ENCODE assay signal across 2 cellular contexts in genomic region chr9:130174025-130174424, GRCh38.
TF ChIP-seq lines count a peak whose summit lies in the region.

No MANE protein-coding gene starts in this region.

TF ChIP-seq in SK-N-SH, 30 proteins besides CTCF, POLR2A, EP300 and RAD21 (continued from another document):
- TF ChIP-seq IRF3 (IDR thresholded peaks at IDR 0.05; ENCODE audit: low read depth, low read length) (no peak), ZBTB33 (IDR thresholded peaks at IDR 0.05; ENCODE audit: borderline replicate concordance, low read depth) (no peak), TAF1 (IDR thresholded peaks at IDR 0.05; ENCODE audit: borderline replicate concordance, low read depth, low read length) (no peak), NFIC (IDR thresholded peaks at IDR 0.05; ENCODE audit: borderline replicate concordance) (no peak), RCOR1 (IDR thresholded peaks at IDR 0.05; ENCODE audit: low read length) (no peak), CHD2 (IDR thresholded peaks at IDR 0.05; ENCODE audit: low read length, partially characterized antibody) (no peak)

TF ChIP-seq in SK-N-SH treated with all-trans-retinoic acid at 6 μM for 48 hours, 23 proteins besides CTCF, POLR2A, EP300 and RAD21 (continued from another document):
- TF ChIP-seq OSR1 (CRISPR knock-in tag; IDR thresholded peaks at IDR 0.05) (no peak), POU6F1 (CRISPR knock-in tag; IDR thresholded peaks at IDR 0.05; ENCODE audit: borderline replicate concordance, low read depth) (no peak), ZNF565 (CRISPR knock-in tag; conservative IDR thresholded peaks at IDR 0.05; ENCODE audit: low read depth) (no peak), ZFP3 (CRISPR knock-in tag; IDR thresholded peaks at IDR 0.05) (no peak), ZNF70 (CRISPR knock-in tag; IDR thresholded peaks at IDR 0.05) (no peak), TCF4 (CRISPR knock-in tag; IDR thresholded peaks at IDR 0.05; ENCODE audit: borderline replicate concordance) (no peak), RARB (CRISPR knock-in tag; IDR thresholded peaks at IDR 0.05) (no peak), ARNTL (CRISPR knock-in tag; IDR thresholded peaks at IDR 0.05; ENCODE audit: borderline replicate concordance, low read depth) (no peak), ZNF8 (CRISPR knock-in tag; IDR thresholded peaks at IDR 0.05) (no peak)
